18 cellular contexts compared by ENCODE assay signal in the genomic region with DNA sequence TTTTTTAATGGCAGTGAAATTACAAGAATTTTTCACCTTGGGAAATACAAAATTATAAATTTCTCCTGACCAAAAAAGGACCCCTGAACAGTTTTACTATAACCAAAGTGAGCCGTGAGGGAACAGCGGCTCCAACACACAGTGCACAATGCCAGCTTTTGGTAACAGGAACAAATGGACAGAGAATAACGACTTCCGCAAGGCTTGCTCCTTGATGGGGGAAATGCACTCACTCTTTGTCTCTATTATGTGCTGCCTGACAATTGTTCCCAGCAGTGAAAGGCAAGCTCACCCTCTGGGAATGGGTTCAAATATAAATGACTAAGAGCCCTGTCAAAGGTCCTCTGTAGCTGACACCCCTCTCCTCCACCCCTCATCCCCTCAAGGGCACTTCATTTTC.
"Had no signal": no experiment of that assay in that cellular context is flagged by ENCODE, and none has a peak within 500 bp of the region (broad histone marks: within the 10 kb centered on the region; RNA-seq: fewer than 3 reads in every experiment).

No MANE protein-coding gene starts in this region.

- H3K36me3 Mint-ChIP-seq: naive B cell had no signal

- H3K27me3 Mint-ChIP-seq: activated CD4-positive, alpha-beta T cell treated with anti-CD3 and anti-CD28 coated beads, Interleukin-2, amount 10 ng/mL, durations not matched to agents 7 days and 5 days; activated T-helper 17 cell treated with anti-CD3 and anti-CD28 coated beads, Interleukin-2, amount 50 U/mL, for 72 hours; central memory CD8-positive, alpha-beta T cell; effector memory CD8-positive, alpha-beta T cell; naive B cell had no signal

- H3K4me3 ChIP-seq: adrenal gland, body of pancreas, lower lobe of right lung, sigmoid colon, upper lobe of left lung had no signal

- H3K9me3 Mint-ChIP-seq: activated CD4-positive, alpha-beta T cell treated with anti-CD3 and anti-CD28 coated beads, Interleukin-2, amount 10 ng/mL, durations not matched to agents 7 days and 5 days; activated naive CD4-positive, alpha-beta T cell treated with anti-CD3 and anti-CD28 coated beads for 36 hours; activated T-helper 17 cell treated with anti-CD3 and anti-CD28 coated beads, Interleukin-2, amount 50 U/mL, for 72 hours; central memory CD8-positive, alpha-beta T cell; effector memory CD8-positive, alpha-beta T cell; naive B cell had no signal

- H3K4me1 Mint-ChIP-seq: activated CD4-positive, alpha-beta T cell treated with anti-CD3 and anti-CD28 coated beads, Interleukin-2, amount 10 ng/mL, durations not matched to agents 7 days and 5 days; activated T-helper 17 cell treated with anti-CD3 and anti-CD28 coated beads, Interleukin-2, amount 50 U/mL, for 72 hours; central memory CD8-positive, alpha-beta T cell; naive B cell had no signal

- H3K4me1 ChIP-seq: adrenal gland, body of pancreas, lower lobe of right lung, upper lobe of left lung had no signal

- H3K27ac Mint-ChIP-seq: activated CD4-positive, alpha-beta T cell treated with anti-CD3 and anti-CD28 coated beads, Interleukin-2, amount 10 ng/mL, durations not matched to agents 7 days and 5 days; activated naive CD4-positive, alpha-beta T cell treated with anti-CD3 and anti-CD28 coated beads for 36 hours; activated T-helper 17 cell treated with anti-CD3 and anti-CD28 coated beads, Interleukin-2, amount 50 U/mL, for 72 hours; effector memory CD8-positive, alpha-beta T cell; naive B cell had no signal

- H3K9me3 ChIP-seq: adrenal gland, body of pancreas, lower lobe of right lung, sigmoid colon, upper lobe of left lung had no signal

- H3K27me3 ChIP-seq: adrenal gland, body of pancreas, sigmoid colon, upper lobe of left lung had no signal

- ATAC-seq: activated T-helper 17 cell treated with anti-CD3 and anti-CD28 coated beads, Interleukin-2, amount 50 U/mL, for 72 hours; body of pancreas; effector memory CD8-positive, alpha-beta T cell; lower lobe of right lung had no signal

- DNase-seq: activated CD4-positive, alpha-beta T cell treated with anti-CD3 and anti-CD28 coated beads, Interleukin-2, amount 10 ng/mL, durations not matched to agents 7 days and 5 days; activated CD4-positive, CD25-positive, alpha-beta regulatory T cell; activated CD8-positive, alpha-beta memory T cell treated with anti-CD3 and anti-CD28 coated beads for 24 hours; activated naive CD4-positive, alpha-beta T cell treated with anti-CD3 and anti-CD28 coated beads for 36 hours; adrenal gland; body of pancreas; effector memory CD8-positive, alpha-beta T cell; erythroblast; hippocampal formation; lower lobe of right lung; naive B cell; sigmoid colon; stimulated activated CD4-positive, alpha-beta T cell treated with anti-CD3 and anti-CD28 coated beads, Interleukin-2, amount 100 ng/mL, for 24 hours; stimulated activated naive CD4-positive, alpha-beta T cell; T-helper 2 cell; upper lobe of left lung had no signal

- H3K4me3 Mint-ChIP-seq: activated CD4-positive, alpha-beta T cell treated with anti-CD3 and anti-CD28 coated beads, Interleukin-2, amount 10 ng/mL, durations not matched to agents 7 days and 5 days; activated naive CD4-positive, alpha-beta T cell treated with anti-CD3 and anti-CD28 coated beads for 36 hours; activated T-helper 17 cell treated with anti-CD3 and anti-CD28 coated beads, Interleukin-2, amount 50 U/mL, for 72 hours; central memory CD8-positive, alpha-beta T cell; effector memory CD8-positive, alpha-beta T cell; naive B cell had no signal

- H3K36me3 ChIP-seq: adrenal gland, lower lobe of right lung, sigmoid colon, upper lobe of left lung had no signal

- H3K27ac ChIP-seq: adrenal gland, body of pancreas, lower lobe of right lung, sigmoid colon, upper lobe of left lung had no signal
